ENCODE assay signal across 22 cellular contexts in genomic region chr20:44319880-44320422, GRCh38. TPM values are rescaled to one million over a fixed set of nuclear protein-coding genes. Genes with fewer than 3 reads are reported as not detected.
"Had no signal": no experiment of that assay in that cellular context is flagged by ENCODE, and none has a peak within 500 bp of the region (broad histone marks: within the 10 kb centered on the region; RNA-seq: fewer than 3 reads in every experiment).

No MANE protein-coding gene starts in this region.

- ATAC-seq: activated CD4-positive, CD25-positive, alpha-beta regulatory T cell treated with anti-CD3 and anti-CD28 coated beads, Interleukin-2, amount 50 U/mL, for 24 hours; left lung; naive thymus-derived CD8-positive, alpha-beta T cell had no signal

- H3K4me1 ChIP-seq: left lung, parathyroid adenoma, sigmoid colon, spleen, stomach, testis, upper lobe of left lung had no signal

- FAIRE-seq: astrocyte, bronchial epithelial cell, kidney had no signal

- H3K4me3 ChIP-seq: left lung, sigmoid colon, spleen, stomach, testis, upper lobe of left lung had no signal

- H2AFZ ChIP-seq: parathyroid adenoma had no signal

- H3K27ac ChIP-seq: left lung, parathyroid adenoma, sigmoid colon, spleen, stomach, testis, upper lobe of left lung had no signal

- H3K9ac ChIP-seq: parathyroid adenoma had no signal

- H3K9me3 ChIP-seq: left lung, sigmoid colon, spleen, stomach, testis, upper lobe of left lung had no signal

- DNase-seq: activated naive CD4-positive, alpha-beta T cell treated with anti-CD3 and anti-CD28 coated beads for 36 hours; foreskin fibroblast; glutamatergic neuron; hypothalamus; kidney; left lung; naive thymus-derived CD8-positive, alpha-beta T cell; sigmoid colon; spleen; stomach; T1000; testis; upper lobe of left lung had no signal

- H3K27me3 ChIP-seq: sigmoid colon, testis, upper lobe of left lung had no signal

- H3K36me3 ChIP-seq: left lung, sigmoid colon, spleen, stomach, upper lobe of left lung had no signal

- H3K79me2 ChIP-seq: parathyroid adenoma had no signal

RNA-seq across cellular contexts. Expression of gene R3HDML, which starts 16.9 kb away (rescaled TPM):
- total RNA-seq: activated CD8-positive, alpha-beta memory T cell treated with anti-CD3 and anti-CD28 coated beads for 36 hours; activated naive CD4-positive, alpha-beta T cell treated with anti-CD3 and anti-CD28 coated beads for 36 hours; activated T-helper 1 cell treated with anti-CD3 and anti-CD28 coated beads, Interleukin-12 subunit alpha, Interleukin-12 subunit beta, Interleukin-2, Interleukin-4 antibody, amounts not matched to agents 30 ng/mL and 10 ng/mL and 1 ng/mL, durations not matched to agents 14 hours and 24 hours and 36 hours; bronchial epithelial cell; cerebellum; epithelial cell of proximal tubule; kidney; mucosa of gallbladder; naive thymus-derived CD8-positive, alpha-beta T cell; sigmoid colon; spleen; stomach; upper lobe of left lung had no signal

RNA-seq across cellular contexts. Expression of gene HNF4A, which starts 35.5 kb away (rescaled TPM):
- total RNA-seq: activated CD8-positive, alpha-beta memory T cell treated with anti-CD3 and anti-CD28 coated beads for 36 hours; activated naive CD4-positive, alpha-beta T cell treated with anti-CD3 and anti-CD28 coated beads for 36 hours; activated T-helper 1 cell treated with anti-CD3 and anti-CD28 coated beads, Interleukin-12 subunit alpha, Interleukin-12 subunit beta, Interleukin-2, Interleukin-4 antibody, amounts not matched to agents 30 ng/mL and 10 ng/mL and 1 ng/mL, durations not matched to agents 14 hours and 24 hours and 36 hours; astrocyte; bronchial epithelial cell; epithelial cell of proximal tubule; naive thymus-derived CD8-positive, alpha-beta T cell; spleen had no signal
